In genomic region chr9:77161966-77162365, GRCh38 we compare ENCODE assay signal across 26 cellular contexts. TPM values are rescaled to one million over a fixed set of nuclear protein-coding genes. Genes with fewer than 3 reads are reported as not detected.
DNase-seq lines count a peak whose midpoint lies in the region; FAIRE-seq and TF ChIP-seq lines count a peak whose summit lies in the region.
"Had no signal": no experiment of that assay in that cellular context is flagged by ENCODE, and none has a peak within 500 bp of the region (broad histone marks: within the 10 kb centered on the region; RNA-seq: fewer than 3 reads in every experiment).

No MANE protein-coding gene starts in this region.

- TF ChIP-seq CTCF in MCF 10A (IDR thresholded peaks at IDR 0.05; ENCODE audit: unreplicated experiment) (no peak), breast epithelium (IDR thresholded peaks at IDR 0.05) (no peak), LNCaP clone FGC (IDR thresholded peaks at IDR 0.05; ENCODE audit: control insufficient read depth, extremely low read depth, insufficient read depth) (peak; percentile 54), bronchial epithelial cell (IDR thresholded peaks at IDR 0.05; ENCODE audit: insufficient read depth, low read length, severe bottlenecking) (no peak), osteoblast (IDR thresholded peaks at IDR 0.05; ENCODE audit: extremely low read depth, low read depth, low read length) (peak; percentile 22), GM13977 (IDR thresholded peaks at IDR 0.05; ENCODE audit: extremely low read depth, insufficient read depth, missing control alignments) (no peak)

- H3K9me3 ChIP-seq in breast epithelium, result no peaks in the 10 kb centered on the region
- no peaks in the 10 kb centered on the region for H3K9me3 ChIP-seq in osteoblast (ENCODE audit: low read depth, low read length)
- H3K9me3 ChIP-seq: BLaER1 had no signal

- no peak overlapping the region for H3K27ac ChIP-seq in breast epithelium
- no peak overlapping the region for H3K27ac ChIP-seq in osteoblast (ENCODE audit: low read depth, low read length)
- H3K27ac ChIP-seq: BLaER1, PC-9 had no signal

- TF ChIP-seq POLR2A in breast epithelium (IDR thresholded peaks at IDR 0.05), result no peak

- no peaks in the 10 kb centered on the region for H3K27me3 Mint-ChIP-seq in MCF 10A (ENCODE audit: insufficient read depth, unreplicated experiment)

- no peak overlapping the region for H3K4me2 ChIP-seq in osteoblast (ENCODE audit: insufficient read depth, low read length)
- H3K4me2 ChIP-seq: BLaER1, PC-9 had no signal

- no TSS peak for BruUV-seq in MCF 10A (replicated peaks; lab: Mats Ljungman, UMichigan)

- no peak overlapping the region for H2AFZ ChIP-seq in osteoblast (ENCODE audit: low read length)
- H2AFZ ChIP-seq: PC-9 had no signal

- no peaks in the 10 kb centered on the region for H3K4me1 ChIP-seq in breast epithelium
- H3K4me1 ChIP-seq in osteoblast (ENCODE audit: insufficient read depth, low read length), result peaks cover 14% of the 10 kb centered on the region
- H3K4me1 ChIP-seq: BLaER1 had no signal

- H3K36me3 Mint-ChIP-seq in MCF 10A (ENCODE audit: insufficient read depth, unreplicated experiment), result no peaks in the 10 kb centered on the region
- H3K36me3 Mint-ChIP-seq: activated naive CD8-positive, alpha-beta T cell; stimulated activated effector memory CD8-positive, alpha-beta T cell treated with anti-CD3 and anti-CD28 coated beads, Interleukin-12 subunit alpha, Interleukin-12 subunit beta, amount 100 ng/mL, for 72 hours had no signal

- H3K36me3 ChIP-seq in breast epithelium (no peaks in the 10 kb centered on the region), bronchial epithelial cell (ENCODE audit: control insufficient read depth, insufficient read depth, low read length) (no peaks in the 10 kb centered on the region), osteoblast (ENCODE audit: insufficient read depth, low read length) (no peaks in the 10 kb centered on the region)
- H3K36me3 ChIP-seq: BLaER1 had no signal

- intact Hi-C loops in MCF 10A (cut with micrococcal nuclease) (loop anchor here (1.0 to 10.0 kb wide), 3 partner anchors 293 to 497 kb away; no protein-coding TSS in a partner anchor), breast epithelium (cut with DNase I; ENCODE audit: low total_unique reads) (no loop called here)

- peaks cover 52% of the 10 kb centered on the region for H3K4me1 Mint-ChIP-seq in MCF 10A (ENCODE audit: insufficient read depth, unreplicated experiment)
- H3K4me1 Mint-ChIP-seq: central memory CD8-positive, alpha-beta T cell; stimulated activated effector memory CD8-positive, alpha-beta T cell treated with anti-CD3 and anti-CD28 coated beads, Interleukin-12 subunit alpha, Interleukin-12 subunit beta, amount 100 ng/mL, for 72 hours had no signal

- in situ Hi-C loops in GM13977 (cut with MboI; ENCODE audit: low pct_unique_long_range_greater_than_20kb, low sequenced_read_pairs, unreplicated experiment), result loop anchor here (25.0 kb wide), 1 partner anchor 325 kb away; no protein-coding TSS in a partner anchor

- POLR2A ChIA-PET in MCF 10A (lab: Yijun Ruan, JAX), result interaction anchor here (0.6 to 1.0 kb wide), 2 partner anchors 172 to 345 kb away, joined by 3 read pairs; no protein-coding TSS in a partner anchor

- no peaks in the 10 kb centered on the region for H3K9me3 Mint-ChIP-seq in MCF 10A (ENCODE audit: unreplicated experiment)
- H3K9me3 Mint-ChIP-seq: central memory CD8-positive, alpha-beta T cell; stimulated activated effector memory CD8-positive, alpha-beta T cell treated with anti-CD3 and anti-CD28 coated beads, Interleukin-12 subunit alpha, Interleukin-12 subunit beta, amount 100 ng/mL, for 72 hours had no signal

- H3K4me3 ChIP-seq in breast epithelium (no peak overlapping the region), LNCaP clone FGC (ENCODE audit: low read depth, low read length) (no peak overlapping the region), bronchial epithelial cell (ENCODE audit: low read depth, low read length) (no peak overlapping the region), osteoblast (ENCODE audit: insufficient read depth, low read length) (no peak overlapping the region)
- H3K4me3 ChIP-seq: BLaER1, GM12878, PC-9 had no signal

- no peak for FAIRE-seq in bronchial epithelial cell (lab: Jason Lieb, UNC)
- FAIRE-seq: astrocyte, GM12878 had no signal

- H3K4me3 Mint-ChIP-seq in MCF 10A (ENCODE audit: unreplicated experiment), result no peak overlapping the region
- H3K4me3 Mint-ChIP-seq: activated CD8-positive, alpha-beta T cell treated with anti-CD3 and anti-CD28 coated beads, Interleukin-2, amount 10 ng/mL, durations not matched to agents 7 days and 5 days; activated naive CD8-positive, alpha-beta T cell; central memory CD8-positive, alpha-beta T cell; endodermal cell; nephron; stimulated activated effector memory CD8-positive, alpha-beta T cell treated with anti-CD3 and anti-CD28 coated beads, Interleukin-12 subunit alpha, Interleukin-12 subunit beta, amount 100 ng/mL, for 72 hours had no signal

- H3K79me2 ChIP-seq in osteoblast (ENCODE audit: insufficient read depth, low read length), result no peaks in the 10 kb centered on the region

- no peaks in the 10 kb centered on the region for H4K20me1 ChIP-seq in osteoblast (ENCODE audit: insufficient read depth, low read length)
- H4K20me1 ChIP-seq: BLaER1 had no signal

- H3K27me3 ChIP-seq in breast epithelium, result no peaks in the 10 kb centered on the region
- H3K27me3 ChIP-seq in bronchial epithelial cell (ENCODE audit: control insufficient read depth, insufficient read depth, low read length), result no peaks in the 10 kb centered on the region
- H3K27me3 ChIP-seq in osteoblast (ENCODE audit: insufficient read depth, low read length), result peaks cover 5% of the 10 kb centered on the region
- H3K27me3 ChIP-seq: BLaER1 had no signal

- no peak overlapping the region for H3K27ac Mint-ChIP-seq in MCF 10A (ENCODE audit: low read depth, unreplicated experiment)
- H3K27ac Mint-ChIP-seq: activated CD8-positive, alpha-beta T cell treated with anti-CD3 and anti-CD28 coated beads, Interleukin-2, amount 10 ng/mL, durations not matched to agents 7 days and 5 days; activated naive CD8-positive, alpha-beta T cell; endodermal cell; nephron; stimulated activated effector memory CD8-positive, alpha-beta T cell treated with anti-CD3 and anti-CD28 coated beads, Interleukin-12 subunit alpha, Interleukin-12 subunit beta, amount 100 ng/mL, for 72 hours had no signal

- CTCF ChIA-PET in MCF 10A (lab: Yijun Ruan, JAX), result interaction anchor here (0.7 to 8.2 kb wide), 13 partner anchors 11 to 815 kb away, joined by 3 to 100 read pairs (median 4); no protein-coding TSS in a partner anchor

- DNase-seq in MCF 10A (ENCODE audit: unreplicated experiment) (peak; percentile 29), breast epithelium (ENCODE audit: low spot score in 2 of 2) (no peak), LNCaP clone FGC (ENCODE audit: low read depth) (no peak), bronchial epithelial cell (ENCODE audit: low read depth) (peak; percentile 46), osteoblast (ENCODE audit: insufficient read length, low spot score, missing footprints) (no peak), GM13977 (ENCODE audit: low spot score) (no peak)
- DNase-seq in activated CD8-positive, alpha-beta memory T cell treated with anti-CD3 and anti-CD28 coated beads for 24 hours, result no peak
- no peak for DNase-seq in activated CD4-positive, CD25-positive, alpha-beta regulatory T cell treated with anti-CD3 and anti-CD28 coated beads, Interleukin-2, amount 50 U/mL, for 72 hours
- DNase-seq: activated CD4-positive, alpha-beta T cell treated with anti-CD3 and anti-CD28 coated beads for 4 hours; activated CD8-positive, alpha-beta T cell treated with anti-CD3 and anti-CD28 coated beads, Interleukin-2, amount 10 ng/mL, durations not matched to agents 7 days and 5 days; dermis blood vessel endothelial cell; endodermal cell; hippocampal formation; NCI-H187 treated with DMSO at 0.1 percent for 48 hours; NCI-H524; PC-9; Right ventricle myocardium superior; SW 1271; trophoblast cell had no signal

RNA-seq across cellular contexts. Expression of gene VPS13A, which starts 15.4 kb away (rescaled TPM):
- total RNA-seq in MCF 10A (2022) (23.5 and 29.6 TPM in 2 replicates), breast epithelium (10 to 100 TPM; 26.7 to 62.2 (median 50.5) TPM), bronchial epithelial cell (19.5 and 32.6 TPM in 2 replicates), osteoblast (59.2 and 60.4 TPM in 2 replicates)

Comparison
In these comparisons a context has a peak if more than half of its experiments do, and no peak if none do; other contexts are left out.
1. DNase-seq: peak in MCF 10A (single experiment) and bronchial epithelial cell (single experiment); none in breast epithelium (0 of 2), LNCaP clone FGC (single experiment), osteoblast (single experiment), activated CD8-positive, alpha-beta memory T cell treated with anti-CD3 and anti-CD28 coated beads for 24 hours (single experiment), activated CD4-positive, CD25-positive, alpha-beta regulatory T cell treated with anti-CD3 and anti-CD28 coated beads, Interleukin-2, amount 50 U/mL, for 72 hours (single experiment) and GM13977 (single experiment).
2. CTCF ChIP-seq: peak in LNCaP clone FGC (single experiment) and osteoblast (single experiment); none in MCF 10A (single experiment), breast epithelium (0 of 3), bronchial epithelial cell (single experiment) and GM13977 (single experiment).